In genomic region chr17:77109159-77110005, GRCh38 we compare ENCODE assay signal across 10 cellular contexts. TPM values are rescaled to one million over a fixed set of nuclear protein-coding genes. Genes with fewer than 3 reads are reported as not detected.
DNase-seq lines count a peak whose midpoint lies in the region; ATAC-seq and TF ChIP-seq lines count a peak whose summit lies in the region.
"Had no signal": no experiment of that assay in that cellular context is flagged by ENCODE, and none has a peak within 500 bp of the region (broad histone marks: within the 10 kb centered on the region; RNA-seq: fewer than 3 reads in every experiment).

No MANE protein-coding gene starts in this region.

- H3K4me3 ChIP-seq in CD4-positive, CD25-positive, alpha-beta regulatory T cell (ENCODE audit: low read depth, low read length) = no peak overlapping the region
- H3K4me3 ChIP-seq in RWPE2 (ENCODE audit: severe bottlenecking) = no peak overlapping the region
- no peak overlapping the region for H3K4me3 ChIP-seq in esophagus (ENCODE audit: low read depth in 1 of 2, low read length in 2 of 2)
- no peak overlapping the region for H3K4me3 ChIP-seq in parathyroid adenoma (ENCODE audit: low read depth, low read length)

- H3K27me3 Mint-ChIP-seq in CD4-positive, CD25-positive, alpha-beta regulatory T cell = no peaks in the 10 kb centered on the region
- H3K27me3 Mint-ChIP-seq: central memory CD8-positive, alpha-beta T cell had no signal

- peaks cover 10 to 36% (median 14%) of the 10 kb centered on the region in 4 donors for H3K4me1 Mint-ChIP-seq in CD4-positive, CD25-positive, alpha-beta regulatory T cell

- H3K79me2 ChIP-seq in parathyroid adenoma = no peaks in the 10 kb centered on the region

- peaks cover 19% of the 10 kb centered on the region for H3K4me1 ChIP-seq in CD4-positive, CD25-positive, alpha-beta regulatory T cell (ENCODE audit: control insufficient read depth, insufficient read depth, low read length, poor library complexity, severe bottlenecking)
- peaks cover 7% of the 10 kb centered on the region for H3K4me1 ChIP-seq in RWPE2 (ENCODE audit: insufficient read depth, poor library complexity, severe bottlenecking)
- peaks cover 0 to 3% of the 10 kb centered on the region in 2 donors for H3K4me1 ChIP-seq in esophagus (ENCODE audit: control insufficient read depth in 2 of 2, insufficient read depth in 2 of 2, low read length in 1 of 2)
- H3K4me1 ChIP-seq in parathyroid adenoma = peaks cover 3% of the 10 kb centered on the region

- peak overlapping the region; percentile 13 for H3K4me2 ChIP-seq in parathyroid adenoma (ENCODE audit: low read length)

- no peak overlapping the region for H3K27ac ChIP-seq in CD4-positive, CD25-positive, alpha-beta regulatory T cell (ENCODE audit: insufficient read depth, low read length, poor library complexity, severe bottlenecking)
- H3K27ac ChIP-seq in RWPE2 (ENCODE audit: poor library complexity, severe bottlenecking) (peak overlapping the region; percentile 29), esophagus (ENCODE audit: low read depth in 2 of 2, low read length in 1 of 2) (peak overlapping the region; percentile 11 to 24), parathyroid adenoma (peak overlapping the region; percentile 79)

- no peaks in the 10 kb centered on the region for H3K36me3 Mint-ChIP-seq in CD4-positive, CD25-positive, alpha-beta regulatory T cell

- H2AFZ ChIP-seq in parathyroid adenoma = no peak overlapping the region

- DNase-seq in CD4-positive, CD25-positive, alpha-beta regulatory T cell = no peak
- DNase-seq in RWPE2 (ENCODE audit: low spot score) (no peak), EL (no peak), DMS 273 (lab: John Stamatoyannopoulos, UW; ENCODE audit: unreplicated experiment) (no peak)
- DNase-seq: NCI-H2081 had no signal

- no peaks in the 10 kb centered on the region for H3K9me3 Mint-ChIP-seq in CD4-positive, CD25-positive, alpha-beta regulatory T cell
- H3K9me3 Mint-ChIP-seq: central memory CD8-positive, alpha-beta T cell had no signal

- no peaks in the 10 kb centered on the region for H3K9me3 ChIP-seq in CD4-positive, CD25-positive, alpha-beta regulatory T cell (ENCODE audit: control insufficient read depth in 2 of 2, low read length in 2 of 2)
- H3K9me3 ChIP-seq in RWPE2 (ENCODE audit: severe bottlenecking) (no peaks in the 10 kb centered on the region), esophagus (ENCODE audit: control insufficient read depth in 2 of 2, insufficient read depth in 1 of 2, low read depth in 1 of 2, low read length in 1 of 2) (no peaks in the 10 kb centered on the region), parathyroid adenoma (ENCODE audit: control insufficient read depth, low read length) (no peaks in the 10 kb centered on the region)

- no peaks in the 10 kb centered on the region for H3K27me3 ChIP-seq in CD4-positive, CD25-positive, alpha-beta regulatory T cell (ENCODE audit: control insufficient read depth, insufficient read depth, low read length)
- H3K27me3 ChIP-seq in RWPE2 (ENCODE audit: insufficient read depth, poor library complexity, severe bottlenecking) = no peaks in the 10 kb centered on the region
- H3K27me3 ChIP-seq in esophagus (ENCODE audit: control insufficient read depth in 1 of 2, insufficient read depth in 2 of 2, low read length in 2 of 2) = no peaks in the 10 kb centered on the region
- H3K27me3 ChIP-seq in parathyroid adenoma (ENCODE audit: control insufficient read depth, insufficient read depth, low read length) = no peaks in the 10 kb centered on the region

- 71% methylated on average over 9 of the region's 9 CpGs for WGBS in esophagus, 2 donors

- H3K4me3 Mint-ChIP-seq in CD4-positive, CD25-positive, alpha-beta regulatory T cell = peak overlapping the region in 2 of 4 donors; percentile 31 to 61
- H3K4me3 Mint-ChIP-seq: central memory CD8-positive, alpha-beta T cell had no signal

- no peaks in the 10 kb centered on the region for H3K36me3 ChIP-seq in CD4-positive, CD25-positive, alpha-beta regulatory T cell (ENCODE audit: control insufficient read depth, insufficient read depth, low read length)
- H3K36me3 ChIP-seq in RWPE2 (ENCODE audit: low read depth) (no peaks in the 10 kb centered on the region), esophagus (ENCODE audit: control insufficient read depth in 2 of 2, insufficient read depth in 2 of 2, low read length in 1 of 2) (no peaks in the 10 kb centered on the region), parathyroid adenoma (ENCODE audit: control insufficient read depth, insufficient read depth, low read length) (no peaks in the 10 kb centered on the region)

- no peak overlapping the region for H3K9ac ChIP-seq in parathyroid adenoma

- no peak for ATAC-seq in CD4-positive, CD25-positive, alpha-beta regulatory T cell (ENCODE audit: low read depth in 2 of 2)
- ATAC-seq in RWPE2 (ENCODE audit: low read depth) (no peak), HG03159 (IDR thresholded peaks at IDR 0.05; ENCODE audit: unreplicated experiment) (no peak), HG02623 (IDR thresholded peaks at IDR 0.05; ENCODE audit: unreplicated experiment) (no peak)

- H3K27ac Mint-ChIP-seq in CD4-positive, CD25-positive, alpha-beta regulatory T cell = peak overlapping the region in 2 of 3 donors; percentile 14 to 71

- TF ChIP-seq CTCF in RWPE2 (IDR thresholded peaks at IDR 0.05; ENCODE audit: poor library complexity, severe bottlenecking) = no peak
- TF ChIP-seq CTCF in parathyroid adenoma (IDR thresholded peaks at IDR 0.05) = no peak

RNA-seq across cellular contexts. Expression of gene SEC14L1, which starts 31.4 kb away (rescaled TPM):
- total RNA-seq in CD4-positive, CD25-positive, alpha-beta regulatory T cell = 143 TPM
- polyA plus RNA-seq in CD4-positive, CD25-positive, alpha-beta regulatory T cell = 10 to 100 TPM; 13.2 to 20.8 (median 20.2) TPM
- 10 to 100 TPM; 15.5 to 49.5 TPM for polyA plus RNA-seq in esophagus
